20 cellular contexts compared by ENCODE assay signal in the genomic region with DNA sequence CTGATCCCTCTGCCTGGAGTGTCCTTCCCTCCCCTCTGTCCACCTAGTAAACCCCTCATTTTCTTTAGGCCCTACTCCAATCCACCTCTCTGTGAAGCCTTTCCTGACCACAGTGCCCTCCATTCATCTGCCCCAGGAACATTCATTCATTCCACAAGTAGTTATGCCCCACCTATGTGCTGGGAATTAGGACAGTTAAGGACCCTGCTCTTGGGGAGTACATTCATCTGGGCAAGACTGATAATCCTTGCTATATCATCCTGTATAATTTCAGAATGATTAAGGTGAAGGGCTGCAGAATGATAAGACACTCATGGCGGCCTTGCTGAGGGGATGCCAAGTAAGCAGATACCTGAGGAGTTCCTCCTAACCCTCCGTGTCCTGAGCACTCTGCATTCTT.
"Had no signal": no experiment of that assay in that cellular context is flagged by ENCODE, and none has a peak within 500 bp of the region (broad histone marks: within the 10 kb centered on the region; RNA-seq: fewer than 3 reads in every experiment).

No MANE protein-coding gene starts in this region.

- DNase-seq: Karpas-422, KG1, MM.1S, NCI-H1092 treated with DMSO at 0.1 percent for 48 hours, NCI-H1436, NCI-H187, NCI-H2029, NCI-H2081 treated with DMSO at 0.1 percent for 48 hours, NCI-H2171, NCI-H226, NCI-H446, NCI-H510A, NCI-H524 treated with DMSO at 0.1 percent for 48 hours, NCI-H69, NCI-H774, Right ventricle myocardium superior, RPMI8226, SIG-M5 had no signal

- H3K27ac ChIP-seq: SJSA1, SK-N-MC had no signal

- H3K36me3 ChIP-seq: SJSA1 had no signal

- H3K9me3 ChIP-seq: SJSA1 had no signal

- H3K27me3 ChIP-seq: SJSA1 had no signal

- H3K4me3 ChIP-seq: SJSA1, SK-N-MC had no signal
